ENCODE assay signal across 23 cellular contexts in the genomic region with DNA sequence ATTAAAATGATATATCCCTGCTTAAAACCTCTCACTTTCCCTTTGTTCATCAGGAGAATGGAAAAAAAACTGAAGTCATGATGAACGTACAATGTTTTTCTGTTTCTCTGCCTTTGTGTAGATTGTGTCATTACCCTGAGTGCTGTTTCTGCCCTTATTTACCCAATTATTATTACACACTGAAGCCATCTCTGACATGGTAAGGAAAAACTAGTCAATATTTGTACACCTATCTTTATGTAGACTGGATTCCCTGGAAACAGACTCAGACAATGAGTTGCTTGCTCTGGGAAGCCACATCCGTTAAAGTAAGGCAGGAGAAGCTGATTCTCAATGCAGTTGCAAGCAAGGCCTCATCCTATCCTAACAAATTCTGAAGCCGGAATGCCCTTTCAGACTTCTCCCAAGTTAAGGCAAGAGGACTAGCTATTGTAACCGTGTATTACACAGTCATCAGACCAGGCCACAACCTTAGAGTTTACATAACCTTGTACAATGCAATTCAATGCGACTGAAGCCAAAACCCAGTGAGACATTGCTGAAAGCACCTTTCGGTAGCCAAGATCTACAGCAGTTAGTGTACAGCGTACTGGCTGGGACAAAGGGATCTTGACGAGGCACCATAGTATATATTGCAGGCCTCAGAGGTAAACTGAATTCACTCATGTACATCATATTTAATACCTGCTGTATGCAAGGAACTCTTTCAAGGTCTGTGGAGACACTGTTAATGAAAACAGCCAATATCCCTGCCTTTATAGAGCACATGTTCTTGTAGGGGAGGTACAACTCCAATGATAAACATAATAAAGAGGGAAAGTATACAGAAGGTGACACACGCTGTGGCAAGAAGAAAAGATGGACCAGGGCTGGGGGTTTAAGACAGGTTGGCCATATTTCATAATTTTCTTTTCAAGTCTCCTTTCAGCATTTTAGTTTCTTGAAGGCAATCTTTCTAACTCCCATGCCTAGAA.
"Had no signal": no experiment of that assay in that cellular context is flagged by ENCODE, and none has a peak within 500 bp of the region (broad histone marks: within the 10 kb centered on the region; RNA-seq: fewer than 3 reads in every experiment).

No MANE protein-coding gene starts in this region.

- H3K36me3 ChIP-seq: brain microvascular endothelial cell, colonic mucosa, suprapubic skin, upper lobe of left lung had no signal

- H3K4me3 ChIP-seq: colonic mucosa, lung, suprapubic skin, upper lobe of left lung had no signal

- H3K4me1 Mint-ChIP-seq: activated CD4-positive, alpha-beta T cell treated with anti-CD3 and anti-CD28 coated beads, Interleukin-2, amount 10 ng/mL, durations not matched to agents 7 days and 5 days; activated naive CD8-positive, alpha-beta T cell treated with anti-CD3 and anti-CD28 coated beads, Interleukin-2, amount 50 U/mL, for 24 hours; central memory CD8-positive, alpha-beta T cell; stimulated activated naive CD8-positive, alpha-beta T cell treated with anti-CD3 and anti-CD28 coated beads, Interleukin-15, amount 100 ng/mL, for 72 hours had no signal

- DNase-seq: activated CD4-positive, alpha-beta T cell treated with anti-CD3 and anti-CD28 coated beads, Interleukin-2, amount 10 ng/mL, durations not matched to agents 7 days and 5 days; activated CD8-positive, alpha-beta T cell treated with anti-CD3 and anti-CD28 coated beads, Interleukin-2, amount 10 ng/mL, durations not matched to agents 7 days and 5 days; activated naive CD4-positive, alpha-beta T cell treated with anti-CD3 and anti-CD28 coated beads for 36 hours; activated naive CD8-positive, alpha-beta T cell treated with anti-CD3 and anti-CD28 coated beads, Interleukin-2, amount 50 U/mL, for 24 hours; activated T-cell treated with anti-CD3 and anti-CD28 coated beads, Interleukin-2, amount 50 U/mL, for 24 hours; anterior cingulate cortex; brain microvascular endothelial cell; colonic mucosa; foreskin melanocyte; glutamatergic neuron; islet precursor cell; posterior cingulate gyrus; stimulated activated CD4-positive, alpha-beta T cell treated with anti-CD3 and anti-CD28 coated beads, Interleukin-2, amount 100 ng/mL, for 24 hours; stimulated activated naive CD8-positive, alpha-beta T cell treated with anti-CD3 and anti-CD28 coated beads, Interleukin-15, amount 100 ng/mL, for 72 hours; T1000; upper lobe of left lung had no signal

- H3K27me3 ChIP-seq: brain microvascular endothelial cell, colonic mucosa, suprapubic skin, upper lobe of left lung had no signal

- H3K27me3 Mint-ChIP-seq: activated CD4-positive, alpha-beta T cell treated with anti-CD3 and anti-CD28 coated beads, Interleukin-2, amount 10 ng/mL, durations not matched to agents 7 days and 5 days; activated naive CD8-positive, alpha-beta T cell treated with anti-CD3 and anti-CD28 coated beads, Interleukin-2, amount 50 U/mL, for 24 hours; activated T-cell treated with anti-CD3 and anti-CD28 coated beads, Interleukin-2, amount 50 U/mL, for 24 hours; central memory CD8-positive, alpha-beta T cell; stimulated activated naive CD8-positive, alpha-beta T cell treated with anti-CD3 and anti-CD28 coated beads, Interleukin-15, amount 100 ng/mL, for 72 hours had no signal

- H3K27ac Mint-ChIP-seq: activated CD4-positive, alpha-beta T cell treated with anti-CD3 and anti-CD28 coated beads, Interleukin-2, amount 10 ng/mL, durations not matched to agents 7 days and 5 days; activated CD8-positive, alpha-beta T cell treated with anti-CD3 and anti-CD28 coated beads, Interleukin-2, amount 10 ng/mL, durations not matched to agents 7 days and 5 days; activated naive CD4-positive, alpha-beta T cell treated with anti-CD3 and anti-CD28 coated beads for 36 hours; activated naive CD8-positive, alpha-beta T cell treated with anti-CD3 and anti-CD28 coated beads, Interleukin-2, amount 50 U/mL, for 24 hours; activated T-cell treated with anti-CD3 and anti-CD28 coated beads, Interleukin-2, amount 50 U/mL, for 24 hours; activated T-helper 2 cell treated with anti-CD3 and anti-CD28 coated beads, Interferon-gamma antibody, Interleukin-2, Interleukin-4, amounts not matched to agents 10 μg/mL and 5 μg/mL and 100 μg/mL, durations not matched to agents 14 hours and 24 hours and 36 hours; mesothelial cell of epicardium; nephron; stimulated activated naive CD8-positive, alpha-beta T cell treated with anti-CD3 and anti-CD28 coated beads, Interleukin-15, amount 100 ng/mL, for 72 hours had no signal

- ATAC-seq: activated CD4-positive, CD25-positive, alpha-beta regulatory T cell treated with anti-CD3 and anti-CD28 coated beads, Interleukin-2, amount 50 U/mL, for 24 hours; activated CD8-positive, alpha-beta T cell treated with anti-CD3 and anti-CD28 coated beads, Interleukin-2, amount 10 ng/mL, durations not matched to agents 7 days and 5 days; activated naive CD8-positive, alpha-beta T cell treated with anti-CD3 and anti-CD28 coated beads, Interleukin-2, amount 50 U/mL, for 24 hours; stimulated activated naive CD8-positive, alpha-beta T cell treated with anti-CD3 and anti-CD28 coated beads, Interleukin-15, amount 100 ng/mL, for 72 hours had no signal

- H3K36me3 Mint-ChIP-seq: mesothelial cell of epicardium had no signal

- H3K9me3 Mint-ChIP-seq: activated CD4-positive, alpha-beta T cell treated with anti-CD3 and anti-CD28 coated beads, Interleukin-2, amount 10 ng/mL, durations not matched to agents 7 days and 5 days; activated naive CD8-positive, alpha-beta T cell treated with anti-CD3 and anti-CD28 coated beads, Interleukin-2, amount 50 U/mL, for 24 hours; mesothelial cell of epicardium; nephron; stimulated activated naive CD8-positive, alpha-beta T cell treated with anti-CD3 and anti-CD28 coated beads, Interleukin-15, amount 100 ng/mL, for 72 hours had no signal

- H3K4me3 Mint-ChIP-seq: activated CD4-positive, alpha-beta T cell treated with anti-CD3 and anti-CD28 coated beads, Interleukin-2, amount 10 ng/mL, durations not matched to agents 7 days and 5 days; activated CD8-positive, alpha-beta T cell treated with anti-CD3 and anti-CD28 coated beads, Interleukin-2, amount 10 ng/mL, durations not matched to agents 7 days and 5 days; activated naive CD4-positive, alpha-beta T cell treated with anti-CD3 and anti-CD28 coated beads for 36 hours; activated naive CD8-positive, alpha-beta T cell treated with anti-CD3 and anti-CD28 coated beads, Interleukin-2, amount 50 U/mL, for 24 hours; activated T-cell treated with anti-CD3 and anti-CD28 coated beads, Interleukin-2, amount 50 U/mL, for 24 hours; central memory CD8-positive, alpha-beta T cell; mesothelial cell of epicardium; nephron; stimulated activated naive CD8-positive, alpha-beta T cell treated with anti-CD3 and anti-CD28 coated beads, Interleukin-15, amount 100 ng/mL, for 72 hours had no signal
